ENCODE assay signal across 34 cellular contexts in genomic region chr17:73266796-73267195, GRCh38. TPM values are rescaled to one million over a fixed set of nuclear protein-coding genes. Genes with fewer than 3 reads are reported as not detected.
"Had no signal": no experiment of that assay in that cellular context is flagged by ENCODE, and none has a peak within 500 bp of the region (broad histone marks: within the 10 kb centered on the region; RNA-seq: fewer than 3 reads in every experiment).

No MANE protein-coding gene starts in this region.

- H3K27ac Mint-ChIP-seq: activated CD4-positive, alpha-beta T cell treated with anti-CD3 and anti-CD28 coated beads, Interleukin-2, amount 10 ng/mL, durations not matched to agents 24 days and 14 days; activated CD8-positive, alpha-beta T cell treated with anti-CD3 and anti-CD28 coated beads for 36 hours; activated naive CD8-positive, alpha-beta T cell treated with anti-CD3 and anti-CD28 coated beads for 36 hours; activated T-cell treated with anti-CD3 and anti-CD28 coated beads, Interleukin-2, amount 50 U/mL, for 72 hours; activated T-helper 17 cell treated with anti-CD3 and anti-CD28 coated beads, Interleukin-2, amount 50 U/mL, for 72 hours; T-cell had no signal

- H3K4me2 ChIP-seq: KMS-11 had no signal

- H3K9me3 Mint-ChIP-seq: activated CD4-positive, alpha-beta T cell treated with anti-CD3 and anti-CD28 coated beads, Interleukin-2, amount 10 ng/mL, durations not matched to agents 24 days and 14 days; activated CD8-positive, alpha-beta T cell treated with anti-CD3 and anti-CD28 coated beads for 36 hours; activated naive CD8-positive, alpha-beta T cell treated with anti-CD3 and anti-CD28 coated beads for 36 hours; activated T-cell treated with anti-CD3 and anti-CD28 coated beads, Interleukin-2, amount 50 U/mL, for 72 hours; activated T-helper 17 cell treated with anti-CD3 and anti-CD28 coated beads, Interleukin-2, amount 50 U/mL, for 72 hours; central memory CD8-positive, alpha-beta T cell; T-cell had no signal

- H3K9ac ChIP-seq: KMS-11 had no signal

- H3K36me3 ChIP-seq: cardiac muscle cell, SJCRH30, WERI-Rb-1 had no signal

- H3K27me3 Mint-ChIP-seq: activated CD4-positive, alpha-beta T cell treated with anti-CD3 and anti-CD28 coated beads, Interleukin-2, amount 10 ng/mL, durations not matched to agents 24 days and 14 days; activated naive CD8-positive, alpha-beta T cell treated with anti-CD3 and anti-CD28 coated beads for 36 hours; activated T-helper 17 cell treated with anti-CD3 and anti-CD28 coated beads, Interleukin-2, amount 50 U/mL, for 72 hours had no signal

- H3K4me1 Mint-ChIP-seq: activated CD4-positive, alpha-beta T cell treated with anti-CD3 and anti-CD28 coated beads, Interleukin-2, amount 10 ng/mL, durations not matched to agents 24 days and 14 days; activated naive CD8-positive, alpha-beta T cell treated with anti-CD3 and anti-CD28 coated beads for 36 hours; activated T-helper 17 cell treated with anti-CD3 and anti-CD28 coated beads, Interleukin-2, amount 50 U/mL, for 72 hours; central memory CD8-positive, alpha-beta T cell; T-cell had no signal

- H3K27me3 ChIP-seq: cardiac muscle cell, SJCRH30 had no signal

- H3K27ac ChIP-seq: cardiac muscle cell, KMS-11, SJCRH30, SK-N-MC, WERI-Rb-1 had no signal

- H3K4me3 ChIP-seq: cardiac muscle cell, SJCRH30, SK-N-MC had no signal

- DNase-seq: activated CD4-positive, alpha-beta T cell treated with anti-CD3 and anti-CD28 coated beads, Interleukin-2, amount 10 ng/mL, durations not matched to agents 24 days and 14 days; activated CD4-positive, alpha-beta T cell treated with anti-CD3 and anti-CD28 coated beads, Interleukin-2, amount 50 U/mL, for 4 hours; activated CD8-positive, alpha-beta T cell treated with anti-CD3 and anti-CD28 coated beads for 36 hours; activated effector memory CD4-positive, alpha-beta T cell treated with anti-CD3 and anti-CD28 coated beads, Interleukin-2, amount 50 U/mL, for 16 hours; activated naive CD4-positive, alpha-beta T cell; activated naive CD4-positive, alpha-beta T cell treated with anti-CD3 and anti-CD28 coated beads, Interleukin-2, amount 50 U/mL, for 16 hours; activated naive CD8-positive, alpha-beta T cell treated with anti-CD3 and anti-CD28 coated beads for 36 hours; activated T-cell treated with anti-CD3 and anti-CD28 coated beads, Interleukin-2, amount 50 U/mL, for 1 hour; activated T-cell treated with anti-CD3 and anti-CD28 coated beads, Interleukin-2, amount 50 U/mL, for 72 hours; amniotic stem cell; aorta; MM.1S; MV-4-11; NCI-H1092; NCI-H1436 treated with DMSO at 0.1 percent for 48 hours; NCI-H1694 treated with DMSO at 0.1 percent for 48 hours; NCI-H2029; NCI-H446; NCI-H524; SHP77; SJCRH30; T-cell; T-helper 2 cell; T-helper 9 cell; WERI-Rb-1 had no signal

- ATAC-seq: activated CD8-positive, alpha-beta T cell treated with anti-CD3 and anti-CD28 coated beads for 36 hours; activated T-cell treated with anti-CD3 and anti-CD28 coated beads, Interleukin-2, amount 50 U/mL, for 72 hours; activated T-helper 17 cell treated with anti-CD3 and anti-CD28 coated beads, Interleukin-2, amount 50 U/mL, for 72 hours; Panc1; T-cell had no signal

- H3K4me3 Mint-ChIP-seq: activated CD4-positive, alpha-beta T cell treated with anti-CD3 and anti-CD28 coated beads, Interleukin-2, amount 10 ng/mL, durations not matched to agents 24 days and 14 days; activated CD8-positive, alpha-beta T cell treated with anti-CD3 and anti-CD28 coated beads for 36 hours; activated naive CD8-positive, alpha-beta T cell treated with anti-CD3 and anti-CD28 coated beads for 36 hours; activated T-cell treated with anti-CD3 and anti-CD28 coated beads, Interleukin-2, amount 50 U/mL, for 72 hours; activated T-helper 17 cell treated with anti-CD3 and anti-CD28 coated beads, Interleukin-2, amount 50 U/mL, for 72 hours; central memory CD8-positive, alpha-beta T cell; T-cell had no signal

- H3K9me3 ChIP-seq: SJCRH30 had no signal

- H3K36me3 Mint-ChIP-seq: activated naive CD8-positive, alpha-beta T cell treated with anti-CD3 and anti-CD28 coated beads for 36 hours; T-cell had no signal

RNA-seq across cellular contexts. Expression of gene CPSF4L, which starts 5.1 kb away (rescaled TPM):
- total RNA-seq: activated CD4-positive, alpha-beta T cell treated with anti-CD3 and anti-CD28 coated beads, Interleukin-2, amount 10 ng/mL, durations not matched to agents 24 days and 14 days; activated CD8-positive, alpha-beta memory T cell treated with anti-CD3 and anti-CD28 coated beads for 36 hours; activated CD8-positive, alpha-beta T cell treated with anti-CD3 and anti-CD28 coated beads for 36 hours; activated naive CD8-positive, alpha-beta T cell treated with anti-CD3 and anti-CD28 coated beads for 36 hours; activated T-cell treated with anti-CD3 and anti-CD28 coated beads, Interleukin-2, amount 50 U/mL, for 72 hours; activated T-helper 17 cell treated with anti-CD3 and anti-CD28 coated beads, Interleukin-2, amount 50 U/mL, for 72 hours; cardiac muscle cell; LHCN-M2; RPMI7951; SJCRH30; T-cell had no signal
- polyA plus RNA-seq: aorta, cardiac muscle cell had no signal
